In the genomic region with DNA sequence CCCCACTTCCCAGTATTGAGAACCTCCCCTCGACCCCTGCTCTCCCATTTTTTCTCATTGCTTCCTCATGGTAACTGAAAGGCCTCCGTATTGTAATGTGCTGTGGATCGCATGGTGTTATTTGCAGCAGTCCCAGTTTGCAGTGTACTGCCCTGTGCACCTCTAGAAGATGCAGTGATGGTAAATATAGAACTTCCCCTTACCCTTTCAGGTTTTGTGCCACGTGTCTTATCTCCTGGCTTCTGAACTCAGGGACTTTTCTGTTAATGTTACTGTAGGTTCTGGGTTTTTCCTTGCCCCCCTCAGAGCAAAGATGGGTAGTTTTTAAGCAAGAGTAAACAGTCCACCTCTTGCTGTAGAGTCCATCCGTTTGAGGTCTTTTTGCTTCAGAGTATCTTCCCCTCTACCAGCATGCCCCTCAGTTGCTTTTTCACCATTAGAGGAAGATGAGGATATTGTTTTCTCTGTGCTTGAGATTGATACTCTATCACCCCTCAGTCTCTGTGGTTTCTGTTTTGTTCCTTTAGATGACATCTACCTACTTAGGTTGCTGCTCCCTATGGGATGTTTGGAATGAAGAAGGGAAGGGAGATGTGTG, we compare ENCODE assay signal across 9 cellular contexts. TPM values are rescaled to one million over a fixed set of nuclear protein-coding genes. Genes with fewer than 3 reads are reported as not detected.
A peak's percentile ranks its signal among the peaks of the same experiment; 100 is the strongest.
DNase-seq lines count a peak whose midpoint lies in the region; ATAC-seq, FAIRE-seq and TF ChIP-seq lines count a peak whose summit lies in the region.
"Had no signal": no experiment of that assay in that cellular context is flagged by ENCODE, and none has a peak within 500 bp of the region (broad histone marks: within the 10 kb centered on the region; RNA-seq: fewer than 3 reads in every experiment).

No MANE protein-coding gene starts in this region.

- TF ChIP-seq RAD21 in HepG2 (CRISPR knock-in tag; IDR thresholded peaks at IDR 0.05) = no peak

- H4K20me1 ChIP-seq in SU-DHL-6 (ENCODE audit: low read depth, low read length) (no peaks in the 10 kb centered on the region), HepG2 (ENCODE audit: insufficient read depth, low read length) (peaks cover 28% of the 10 kb centered on the region)

- CTCF ChIA-PET in HepG2 (lab: Yijun Ruan, JAX; ENCODE audit: low intra/inter-chr PET ratio, low total read pairs) = no interaction called here

- H3K9ac ChIP-seq in SU-DHL-6 (ENCODE audit: low read length) (peak overlapping the region; percentile 7; the same call in 1 of the 2 replicates), HepG2 (ENCODE audit: insufficient read depth, low read depth, low read length) (no peak overlapping the region)

- H2AFZ ChIP-seq in SU-DHL-6 (ENCODE audit: low read depth, low read length, severe bottlenecking) (no peak overlapping the region), HepG2 (ENCODE audit: low read length) (no peak overlapping the region)

- in situ Hi-C loops in HepG2 (cut with HindIII; ENCODE audit: extremely low pct_ligation_motif_present, low pct_unique_long_range_greater_than_20kb) = no loop called here

- H3F3A ChIP-seq in SU-DHL-6 (ENCODE audit: insufficient read depth) = peaks cover 20% of the 10 kb centered on the region

- intact Hi-C loops in left ventricle myocardium inferior (cut with micrococcal nuclease) = loop anchor here (5.0 kb wide), 1 partner anchor 120 kb away; no protein-coding TSS in a partner anchor
- intact Hi-C loops in left cardiac atrium (cut with DNase I) = no loop called here
- intact Hi-C loops in HepG2 (cut with micrococcal nuclease; ENCODE audit: unreplicated experiment) = no loop called here

- H3K9me3 ChIP-seq in left ventricle myocardium inferior (replicated peaks) (no peaks in the 10 kb centered on the region), SU-DHL-6 (ENCODE audit: insufficient read depth, low read length) (no peaks in the 10 kb centered on the region), HepG2 (ENCODE audit: low read length) (no peaks in the 10 kb centered on the region)

- TF ChIP-seq CTCF in left ventricle myocardium inferior (IDR thresholded peaks at IDR 0.05; ENCODE audit: borderline replicate concordance) = no peak
- TF ChIP-seq CTCF in SU-DHL-6 (IDR thresholded peaks at IDR 0.05; ENCODE audit: insufficient read depth, low read length, poor library complexity, severe bottlenecking) = no peak
- no peak for TF ChIP-seq CTCF in HepG2 (CRISPR knock-in tag; IDR thresholded peaks at IDR 0.05)

- TF ChIP-seq EP300 in HepG2 (IDR thresholded peaks at IDR 0.05; ENCODE audit: low read depth in 2 of 2, low read length in 2 of 2) = no peak
- TF ChIP-seq EP300 in HepG2 (CRISPR knock-in tag; IDR thresholded peaks at IDR 0.05; ENCODE audit: borderline replicate concordance) = no peak

- H3K4me1 ChIP-seq in left ventricle myocardium inferior (peaks cover 82% of the 10 kb centered on the region), HepG2 (ENCODE audit: insufficient read depth, low read length) (peaks cover 51% of the 10 kb centered on the region)

- DNase-seq in left ventricle myocardium inferior (no peak), left cardiac atrium (no peak), HepG2 (ENCODE audit: low spot score) (no peak), SW480 (ENCODE audit: low spot score) (no peak), hippocampal formation (lab: John Stamatoyannopoulos, UW) (no peak)
- DNase-seq: DMS79 treated with DMSO at 0.1 percent for 48 hours had no signal

- peaks cover 83% of the 10 kb centered on the region for H3K79me2 ChIP-seq in SU-DHL-6 (ENCODE audit: insufficient read depth, low read length)
- peaks cover 94% of the 10 kb centered on the region for H3K79me2 ChIP-seq in HepG2 (ENCODE audit: insufficient read depth, low read length)

- H3K36me3 ChIP-seq in left ventricle myocardium inferior (peaks cover 38% of the 10 kb centered on the region), SU-DHL-6 (ENCODE audit: low read length) (peaks cover 33% of the 10 kb centered on the region), HepG2 (replicated peaks in 1 of 2; ENCODE audit: control insufficient read depth in 1 of 2, insufficient read depth in 2 of 2, low read length in 2 of 2) (peaks cover 27 to 68% of the 10 kb centered on the region in 2 experiments)

- no TSS peak for BruUV-seq in HepG2 (replicated peaks; lab: Mats Ljungman, UMichigan)

- H3K4me3 ChIP-seq in left ventricle myocardium inferior = no peak overlapping the region
- no peak overlapping the region for H3K4me3 ChIP-seq in SU-DHL-6 (ENCODE audit: insufficient read depth, low read length, poor library complexity, severe bottlenecking)
- H3K4me3 ChIP-seq in HepG2 (replicated peaks in 1 of 3; ENCODE audit: insufficient read depth in 1 of 3, low read depth in 2 of 3, low read length in 3 of 3) = no peak overlapping the region

- no peak for TF ChIP-seq POLR2A in HepG2 (IDR thresholded peaks at IDR 0.05; ENCODE audit: insufficient read depth in 1 of 2, low read depth in 2 of 2, low read length in 2 of 2)

- H3K9me2 ChIP-seq in SU-DHL-6 (replicated peaks; ENCODE audit: insufficient read depth, low read length) = no peaks in the 10 kb centered on the region

- H3K27ac ChIP-seq in left ventricle myocardium inferior (replicated peaks) = peak overlapping the region; percentile 86
- H3K27ac ChIP-seq in SU-DHL-6 (ENCODE audit: low read depth, low read length) = peak overlapping the region; percentile 49
- H3K27ac ChIP-seq in HepG2 (ENCODE audit: extremely low read length, insufficient read depth, low read length) = peak overlapping the region; percentile 19

- WGBS in HepG2 (ENCODE audit: low lambda C conversion rate) = 89% methylated on average over 5 of the region's 5 CpGs

- POLR2A ChIA-PET in HepG2 (lab: Yijun Ruan, JAX) = interaction anchor here (1.0 to 1.1 kb wide), 2 partner anchors 8 to 113 kb away, joined by 3 to 4 read pairs; no protein-coding TSS in a partner anchor

- ATAC-seq in left cardiac atrium (no peak), HepG2 (no peak), HG03097 (IDR thresholded peaks at IDR 0.05; ENCODE audit: low FRiP score, unreplicated experiment) (no peak), GM21528 (IDR thresholded peaks at IDR 0.05; ENCODE audit: low FRiP score, unreplicated experiment) (no peak)

- FAIRE-seq in HepG2 (lab: Jason Lieb, UNC) = no peak

- no peaks in the 10 kb centered on the region for H3K27me3 ChIP-seq in left ventricle myocardium inferior (ENCODE audit: low read depth)
- H3K27me3 ChIP-seq in SU-DHL-6 (ENCODE audit: low read length) = no peaks in the 10 kb centered on the region
- H3K27me3 ChIP-seq in HepG2 (ENCODE audit: control insufficient read depth in 1 of 2, insufficient read depth in 2 of 2, low read length in 2 of 2) = no peaks in the 10 kb centered on the region

- H3K4me2 ChIP-seq in SU-DHL-6 (ENCODE audit: low read depth, low read length, poor library complexity, severe bottlenecking) (peak overlapping the region; percentile 39), HepG2 (ENCODE audit: low read depth, low read length) (no peak overlapping the region)

TF ChIP-seq in HepG2, 621 proteins besides CTCF, POLR2A, EP300 and RAD21:
- TF ChIP-seq RBM22 (optimal IDR thresholded peaks at IDR 0.05; ENCODE audit: low read length) = peak; percentile 59
- no peak for TF ChIP-seq NFE2 (CRISPR knock-in tag; IDR thresholded peaks at IDR 0.05)
- no peak for TF ChIP-seq ZNF772 (CRISPR knock-in tag; IDR thresholded peaks at IDR 0.05)

RNA-seq across cellular contexts. Expression of gene CHD2, which starts 22.4 kb away (rescaled TPM):
- total RNA-seq in left ventricle myocardium inferior = 41.3 TPM
- 10 to 100 TPM; 59.8 to 63.2 TPM for total RNA-seq in left cardiac atrium
- total RNA-seq in HepG2 (2016; rRNA removed; fragmentation: Illumina TruSeq; extraction: Trizol) = 47.3 and 54.1 TPM in 2 replicates
- total RNA-seq in HepG2 (2016; cell fraction: cytosol; rRNA removed; fragmentation: Illumina TruSeq; extraction: Trizol; ENCODE audit: low read depth) = 130 and 158 TPM in 2 replicates
- 50.1 and 51.1 TPM in 2 replicates for total RNA-seq in HepG2 (2016; cell fraction: insoluble cytoplasmic fraction; rRNA removed; fragmentation: Illumina TruSeq; extraction: Trizol)
- 43.6 and 53.4 TPM in 2 replicates for total RNA-seq in HepG2 (2016; cell fraction: membrane; rRNA removed; fragmentation: Illumina TruSeq; extraction: Trizol)
- 176 and 185 TPM in 2 replicates for total RNA-seq in HepG2 (2016; cell fraction: nucleus; rRNA removed; fragmentation: Illumina TruSeq; extraction: Trizol)
- polyA plus RNA-seq in HepG2 (2011; rRNA removed) = 54.0 and 71.7 TPM in 2 replicates
- polyA plus RNA-seq in HepG2 (2011; cell fraction: cytosol; rRNA removed) = 36.6 and 46.4 TPM in 2 replicates
- 160 and 205 TPM in 2 replicates for polyA plus RNA-seq in HepG2 (2011; cell fraction: nucleus; rRNA removed)
- polyA plus RNA-seq in HepG2 (2012) = 51.4 and 60.1 TPM in 2 replicates
- polyA plus RNA-seq in HepG2 (2016; cell fraction: cytosol; fragmentation: Illumina TruSeq; extraction: Trizol; ENCODE audit: low read depth) = 2.6 and 2.7 TPM in 2 replicates
- 33.4 and 39.2 TPM in 2 replicates for polyA plus RNA-seq in HepG2 (2016; cell fraction: insoluble cytoplasmic fraction; fragmentation: Illumina TruSeq; extraction: Trizol; ENCODE audit: low read depth)
- polyA plus RNA-seq in HepG2 (2016; cell fraction: membrane; fragmentation: Illumina TruSeq; extraction: Trizol; ENCODE audit: low read depth) = 5.7 and 7.2 TPM in 2 replicates
- polyA plus RNA-seq in HepG2 (2016; cell fraction: nucleus; fragmentation: Illumina TruSeq; extraction: Trizol; ENCODE audit: insufficient read depth, low read depth) = 104 and 120 TPM in 2 replicates
- 70.2 and 75.7 TPM in 2 replicates for polyA minus RNA-seq in HepG2 (2011; rRNA and poly(A)+ RNA removed; ENCODE audit: low replicate concordance)
- polyA minus RNA-seq in HepG2 (2011; cell fraction: cytosol; rRNA and poly(A)+ RNA removed) = 53.5 and 70.4 TPM in 2 replicates
- 605 and 632 TPM in 2 replicates for polyA minus RNA-seq in HepG2 (2011; cell fraction: nucleus; rRNA and poly(A)+ RNA removed)

Comparison
In these comparisons a context has a peak if more than half of its experiments do, and no peak if none do; other contexts are left out.
1. H3K27ac ChIP-seq: peak in every context shown above with its lines; median percentile 86 in left ventricle myocardium inferior; 49 in SU-DHL-6; 19 in HepG2.